ENCODE assay signal across 1 cellular context in the genomic region with DNA sequence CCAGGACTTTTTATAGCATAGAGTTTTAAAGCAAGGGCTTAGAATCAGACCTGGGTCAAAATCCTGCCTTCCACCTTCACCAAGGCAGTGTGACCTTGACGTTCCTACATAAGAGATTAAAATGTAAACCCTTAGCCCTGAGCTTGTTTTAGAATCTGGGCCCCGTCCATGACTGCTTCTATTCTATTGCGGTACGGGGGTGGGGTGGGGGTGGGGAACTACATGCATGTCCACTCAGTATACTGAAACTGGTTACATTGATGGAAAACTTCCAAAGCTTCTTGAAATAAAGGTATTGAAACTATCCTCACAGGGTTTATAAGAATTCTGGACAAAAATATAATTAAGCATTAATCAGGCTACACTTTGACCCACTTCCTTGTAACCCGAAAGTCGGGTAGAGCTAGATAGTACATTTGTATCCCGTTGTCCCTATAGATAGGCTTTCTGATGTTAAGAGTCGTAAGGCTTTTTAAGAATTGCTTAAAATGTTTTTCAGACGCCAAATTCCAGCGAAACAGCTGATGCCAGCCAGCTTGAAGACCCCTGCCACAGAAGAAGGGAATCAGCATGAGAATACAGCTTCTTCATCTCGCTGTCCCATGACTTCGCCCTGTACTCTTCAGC.
TF ChIP-seq lines count a peak whose summit lies in the region.

No MANE protein-coding gene starts in this region.

TF ChIP-seq in HepG2, 621 proteins besides CTCF, POLR2A, EP300 and RAD21:
- TF ChIP-seq, protein P1, sequence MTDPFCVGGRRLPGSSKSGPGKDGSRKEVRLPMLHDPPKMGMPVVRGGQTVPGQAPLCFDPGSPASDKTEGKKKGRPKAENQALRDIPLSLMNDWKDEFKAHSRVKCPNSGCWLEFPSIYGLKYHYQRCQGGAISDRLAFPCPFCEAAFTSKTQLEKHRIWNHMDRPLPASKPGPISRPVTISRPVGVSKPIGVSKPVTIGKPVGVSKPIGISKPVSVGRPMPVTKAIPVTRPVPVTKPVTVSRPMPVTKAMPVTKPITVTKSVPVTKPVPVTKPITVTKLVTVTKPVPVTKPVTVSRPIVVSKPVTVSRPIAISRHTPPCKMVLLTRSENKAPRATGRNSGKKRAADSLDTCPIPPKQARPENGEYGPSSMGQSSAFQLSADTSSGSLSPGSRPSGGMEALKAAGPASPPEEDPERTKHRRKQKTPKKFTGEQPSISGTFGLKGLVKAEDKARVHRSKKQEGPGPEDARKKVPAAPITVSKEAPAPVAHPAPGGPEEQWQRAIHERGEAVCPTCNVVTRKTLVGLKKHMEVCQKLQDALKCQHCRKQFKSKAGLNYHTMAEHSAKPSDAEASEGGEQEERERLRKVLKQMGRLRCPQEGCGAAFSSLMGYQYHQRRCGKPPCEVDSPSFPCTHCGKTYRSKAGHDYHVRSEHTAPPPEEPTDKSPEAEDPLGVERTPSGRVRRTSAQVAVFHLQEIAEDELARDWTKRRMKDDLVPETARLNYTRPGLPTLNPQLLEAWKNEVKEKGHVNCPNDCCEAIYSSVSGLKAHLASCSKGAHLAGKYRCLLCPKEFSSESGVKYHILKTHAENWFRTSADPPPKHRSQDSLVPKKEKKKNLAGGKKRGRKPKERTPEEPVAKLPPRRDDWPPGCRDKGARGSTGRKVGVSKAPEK (CRISPR knock-in tag; IDR thresholded peaks at IDR 0.05; ENCODE audit: borderline replicate concordance), result no peak
- TF ChIP-seq NFE2 (CRISPR knock-in tag; IDR thresholded peaks at IDR 0.05), result no peak
- 0 out of 2 replicates have a peak, but pooled peaks have one; percentile 6 for TF ChIP-seq KLF6 (CRISPR knock-in tag; IDR thresholded peaks at IDR 0.05)
- peak; percentile 9 for TF ChIP-seq ZMYM4 (CRISPR knock-in tag; IDR thresholded peaks at IDR 0.05)
- no peak for TF ChIP-seq TRAFD1 (CRISPR knock-in tag; IDR thresholded peaks at IDR 0.05; ENCODE audit: borderline replicate concordance)
- no peak for TF ChIP-seq RFXAP (CRISPR knock-in tag; IDR thresholded peaks at IDR 0.05; ENCODE audit: borderline replicate concordance)
- TF ChIP-seq ATF7 (IDR thresholded peaks at IDR 0.05), result no peak
- TF ChIP-seq ATF7 (CRISPR knock-in tag; IDR thresholded peaks at IDR 0.05), result no peak
- TF ChIP-seq SETDB1 (CRISPR knock-in tag; IDR thresholded peaks at IDR 0.05; ENCODE audit: borderline replicate concordance), result peak; percentile 13; the same call in 1 of the 2 replicates
- TF ChIP-seq EHMT2 (IDR thresholded peaks at IDR 0.05; ENCODE audit: borderline replicate concordance, low read depth, low read length), result peak; percentile 89
- peak; percentile 44 for TF ChIP-seq ZEB1 (IDR thresholded peaks at IDR 0.05; ENCODE audit: insufficient replicate concordance, low read depth)
- TF ChIP-seq, protein P2, sequence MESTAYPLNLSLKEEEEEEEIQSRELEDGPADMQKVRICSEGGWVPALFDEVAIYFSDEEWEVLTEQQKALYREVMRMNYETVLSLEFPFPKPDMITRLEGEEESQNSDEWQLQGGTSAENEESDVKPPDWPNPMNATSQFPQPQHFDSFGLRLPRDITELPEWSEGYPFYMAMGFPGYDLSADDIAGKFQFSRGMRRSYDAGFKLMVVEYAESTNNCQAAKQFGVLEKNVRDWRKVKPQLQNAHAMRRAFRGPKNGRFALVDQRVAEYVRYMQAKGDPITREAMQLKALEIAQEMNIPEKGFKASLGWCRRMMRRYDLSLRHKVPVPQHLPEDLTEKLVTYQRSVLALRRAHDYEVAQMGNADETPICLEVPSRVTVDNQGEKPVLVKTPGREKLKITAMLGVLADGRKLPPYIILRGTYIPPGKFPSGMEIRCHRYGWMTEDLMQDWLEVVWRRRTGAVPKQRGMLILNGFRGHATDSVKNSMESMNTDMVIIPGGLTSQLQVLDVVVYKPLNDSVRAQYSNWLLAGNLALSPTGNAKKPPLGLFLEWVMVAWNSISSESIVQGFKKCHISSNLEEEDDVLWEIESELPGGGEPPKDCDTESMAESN (CRISPR knock-in tag; conservative IDR thresholded peaks at IDR 0.05), result no peak
- TF ChIP-seq CAMTA2 (CRISPR knock-in tag; IDR thresholded peaks at IDR 0.05; ENCODE audit: borderline replicate concordance), result no peak
- TF ChIP-seq ZFY (CRISPR knock-in tag; IDR thresholded peaks at IDR 0.05), result no peak
- TF ChIP-seq ZNF513 (CRISPR knock-in tag; conservative IDR thresholded peaks at IDR 0.05), result no peak
- no peak for TF ChIP-seq ZNF282 (IDR thresholded peaks at IDR 0.05; ENCODE audit: partially characterized antibody)
- TF ChIP-seq HOMEZ (CRISPR knock-in tag; IDR thresholded peaks at IDR 0.05; ENCODE audit: low read depth), result 0 out of 2 replicates have a peak, but pooled peaks have one; percentile 3
- no peak for TF ChIP-seq ZBTB7A (CRISPR knock-in tag; IDR thresholded peaks at IDR 0.05)
- TF ChIP-seq, protein P3, sequence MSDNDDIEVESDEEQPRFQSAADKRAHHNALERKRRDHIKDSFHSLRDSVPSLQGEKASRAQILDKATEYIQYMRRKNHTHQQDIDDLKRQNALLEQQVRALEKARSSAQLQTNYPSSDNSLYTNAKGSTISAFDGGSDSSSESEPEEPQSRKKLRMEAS (IDR thresholded peaks at IDR 0.05), result peak; percentile 36; the same call in 1 of the 2 replicates
- TF ChIP-seq ZNF790 (CRISPR knock-in tag; IDR thresholded peaks at IDR 0.05; ENCODE audit: borderline replicate concordance), result 0 out of 2 replicates have a peak, but pooled peaks have one; percentile 25
- no peak for TF ChIP-seq NCOA2 (CRISPR knock-in tag; IDR thresholded peaks at IDR 0.05)
- TF ChIP-seq ZNF251 (CRISPR knock-in tag; IDR thresholded peaks at IDR 0.05), result no peak
- no peak for TF ChIP-seq CREB1 (IDR thresholded peaks at IDR 0.05)
- TF ChIP-seq CREB1 (CRISPR knock-in tag; IDR thresholded peaks at IDR 0.05), result 0 out of 2 replicates have a peak, but pooled peaks have one; percentile 8
- TF ChIP-seq NFRKB (IDR thresholded peaks at IDR 0.05), result no peak
